21 cellular contexts compared by ENCODE assay signal in the genomic region with DNA sequence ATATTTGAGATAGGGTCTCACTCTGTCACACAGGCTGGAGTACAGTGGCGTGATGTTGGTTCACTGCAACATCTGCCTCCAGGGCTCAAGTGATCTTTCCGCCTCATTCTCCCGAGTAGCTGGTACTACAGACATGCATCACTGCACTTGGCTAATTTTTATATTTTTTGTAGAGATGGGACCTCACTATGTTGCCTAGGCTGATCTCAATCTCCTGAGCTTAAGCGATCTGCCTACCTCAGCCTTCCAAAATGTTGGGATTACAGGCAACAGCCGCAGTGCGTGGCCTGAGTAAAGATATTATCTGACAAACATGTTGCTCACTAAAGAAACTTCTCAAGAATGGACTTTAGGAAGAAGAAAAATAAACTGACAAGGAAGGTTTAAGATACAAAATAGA.
"Had no signal": no experiment of that assay in that cellular context is flagged by ENCODE, and none has a peak within 500 bp of the region (broad histone marks: within the 10 kb centered on the region; RNA-seq: fewer than 3 reads in every experiment).

No MANE protein-coding gene starts in this region.

- H3K4me1 ChIP-seq: SJCRH30 had no signal

- ATAC-seq: Panc1, PC-3, Right ventricle myocardium inferior, SK-N-SH treated with all-trans-retinoic acid at 6 μM for 48 hours had no signal

- H3K36me3 ChIP-seq: SJCRH30 had no signal

- DNase-seq: KBM-7, MV-4-11, NCI-H1048, NCI-H1105, NCI-H1436 treated with DMSO at 0.1 percent for 48 hours, NCI-H1694, NCI-H1930, NCI-H2081, NCI-H2107, NCI-H226, NCI-H446, NCI-H510A, NCI-H524 treated with DMSO at 0.1 percent for 48 hours, NCI-H69, NCI-H774, PC-3, SHP77 treated with DMSO at 0.1 percent for 48 hours, SJCRH30 had no signal

- H3K27ac ChIP-seq: SJCRH30 had no signal

- H3K4me3 ChIP-seq: SJCRH30 had no signal

- H3K9me3 ChIP-seq: SJCRH30 had no signal

- H3K27me3 ChIP-seq: SJCRH30 had no signal
